In genomic region chr13:41179593-41180250, GRCh38 we compare ENCODE assay signal across 1 cellular context.
TF ChIP-seq lines count a peak whose summit lies in the region.

No MANE protein-coding gene starts in this region.

TF ChIP-seq in K562, 482 proteins besides CTCF, POLR2A, EP300 and RAD21 (continued from another document):
- TF ChIP-seq ATF3 (IDR thresholded peaks at IDR 0.05) (0 out of 2 replicates have a peak, but pooled peaks have one; percentile 16), ATF3 (CRISPR knock-in tag; conservative IDR thresholded peaks at IDR 0.05) (no peak), C11orf30 (IDR thresholded peaks at IDR 0.05; ENCODE audit: low read depth) (peak; percentile 93), CBX2 (IDR thresholded peaks at IDR 0.05; ENCODE audit: insufficient read depth, low read length, poor library complexity, severe bottlenecking) (no peak), ZNF717 (CRISPR knock-in tag; IDR thresholded peaks at IDR 0.05) (no peak), ZNF316 (IDR thresholded peaks at IDR 0.05) (peak; percentile 94), MAFK (IDR thresholded peaks at IDR 0.05; ENCODE audit: low read length) (peak; percentile 81), MAFG (tag; conservative IDR thresholded peaks at IDR 0.05) (peak; percentile 89), BACH1 (tag; IDR thresholded peaks at IDR 0.05) (peak; percentile 43; the same call in 1 of the 2 replicates)
TF ChIP-seq in K562: peak in this region for 9.
